Comparison of ENCODE assay signal across 17 cellular contexts in the genomic region with DNA sequence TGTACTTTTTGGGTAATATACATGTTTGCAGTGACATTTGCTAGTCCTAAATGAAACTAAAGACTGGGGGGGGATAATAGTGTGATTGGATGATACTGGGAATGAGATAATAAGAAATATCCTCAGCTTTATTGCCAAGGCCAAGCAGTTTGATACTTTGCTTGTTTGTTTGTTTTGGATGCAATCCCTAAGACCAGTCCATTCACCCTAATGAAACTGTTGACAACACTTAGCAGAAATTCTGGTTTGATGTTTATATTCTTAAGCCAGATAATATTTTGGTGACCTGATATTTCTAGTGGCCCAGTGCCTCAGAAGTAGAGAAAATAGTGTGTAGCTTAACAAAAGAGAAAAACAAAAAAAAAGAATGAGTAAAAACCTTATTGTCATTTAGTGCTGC. TPM values are rescaled to one million over a fixed set of nuclear protein-coding genes. Genes with fewer than 3 reads are reported as not detected.
A peak's percentile ranks its signal among the peaks of the same experiment; 100 is the strongest.
DNase-seq lines count a peak whose midpoint lies in the region; ATAC-seq, FAIRE-seq and TF ChIP-seq lines count a peak whose summit lies in the region.
"Had no signal": no experiment of that assay in that cellular context is flagged by ENCODE, and none has a peak within 500 bp of the region (broad histone marks: within the 10 kb centered on the region; RNA-seq: fewer than 3 reads in every experiment).

No MANE protein-coding gene starts in this region.

- no peak overlapping the region for H3K27ac ChIP-seq in DND-41 (ENCODE audit: low read length)
- peak overlapping the region; percentile 38 for H3K27ac ChIP-seq in HUES6 (ENCODE audit: low read depth, low read length)
- no peak overlapping the region for H3K27ac ChIP-seq in K562 (ENCODE audit: extremely low read depth, low read depth, low read length)
- peak overlapping the region; percentile 73 for H3K27ac ChIP-seq in iPS-20b (ENCODE audit: low read length)
- no peak overlapping the region for H3K27ac ChIP-seq in uterus

- no peak for FAIRE-seq in K562 (lab: Jason Lieb, UNC)

- DNase-seq in DND-41 (no peak), K562 (ENCODE audit: extremely low read depth in 1 of 4, low spot score in 3 of 4) (no peak), uterus (no peak), NCI-H1092 (lab: John Stamatoyannopoulos, UW) (no peak), COLO668 (lab: John Stamatoyannopoulos, UW; ENCODE audit: unreplicated experiment) (no peak)
- no peak for DNase-seq in activated CD8-positive, alpha-beta memory T cell treated with anti-CD3 and anti-CD28 coated beads, Interleukin-2, amount 50 U/mL, for 48 hours
- DNase-seq: activated effector memory CD4-positive, alpha-beta T cell treated with Interleukin-2 at 50 U/mL for 16 hours; caudate nucleus; hypothalamus; MV-4-11; NCI-H2029 treated with DMSO at 0.1 percent for 48 hours; NCI-H510A; stimulated activated CD4-positive, alpha-beta T cell treated with anti-CD3 and anti-CD28 coated beads, Interleukin-4, amount 100 ng/mL, for 1 hour had no signal

- H3K4me2 ChIP-seq in DND-41 (ENCODE audit: insufficient read depth, low read length) (peak overlapping the region; percentile 81), K562 (ENCODE audit: insufficient read depth, low read length) (no peak overlapping the region)

- peaks cover 21% of the 10 kb centered on the region for H3K79me2 ChIP-seq in DND-41 (ENCODE audit: insufficient read depth, low read length)
- H3K79me2 ChIP-seq in K562 (ENCODE audit: control insufficient read depth, insufficient read depth, low read length): peaks cover 7% of the 10 kb centered on the region; the same call in 2 of the 3 replicates

- TF ChIP-seq EP300 in K562 (IDR thresholded peaks at IDR 0.05; ENCODE audit: low read length): no peak

- H3K9me3 ChIP-seq in DND-41 (ENCODE audit: insufficient read depth, low read length, severe bottlenecking): no peaks in the 10 kb centered on the region
- no peaks in the 10 kb centered on the region for H3K9me3 ChIP-seq in HUES6 (ENCODE audit: control insufficient read depth, insufficient read depth, low read depth, low read length)
- H3K9me3 ChIP-seq in K562 (replicated peaks; ENCODE audit: control insufficient read depth, insufficient read depth, low read depth, low read length): no peaks in the 10 kb centered on the region
- H3K9me3 ChIP-seq in iPS-20b (ENCODE audit: insufficient read depth, low read depth, low read length): no peaks in the 10 kb centered on the region
- H3K9me3 ChIP-seq in uterus: no peaks in the 10 kb centered on the region

- no peaks in the 10 kb centered on the region for H3K27me3 ChIP-seq in DND-41 (ENCODE audit: insufficient read depth, low read length, poor library complexity)
- no peaks in the 10 kb centered on the region for H3K27me3 ChIP-seq in HUES6 (ENCODE audit: control insufficient read depth, insufficient read depth, low read length)
- no peaks in the 10 kb centered on the region for H3K27me3 ChIP-seq in K562 (ENCODE audit: control insufficient read depth in 2 of 2, insufficient read depth in 2 of 2, low read length in 2 of 2)
- no peaks in the 10 kb centered on the region for H3K27me3 ChIP-seq in iPS-20b (ENCODE audit: insufficient read depth, low read length)
- H3K27me3 ChIP-seq in uterus: no peaks in the 10 kb centered on the region

- TF ChIP-seq POLR2A in K562 (conservative IDR thresholded peaks at IDR 0.05): no peak
- TF ChIP-seq POLR2A in uterus (IDR thresholded peaks at IDR 0.05): no peak

- H4K20me1 ChIP-seq in DND-41 (ENCODE audit: insufficient read depth, low read length) (no peaks in the 10 kb centered on the region), K562 (replicated peaks; ENCODE audit: control insufficient read depth, insufficient read depth, low read length) (no peaks in the 10 kb centered on the region)

- H3K4me3 ChIP-seq in DND-41 (ENCODE audit: low read depth in 1 of 2, low read length in 2 of 2) (peak overlapping the region in 1 of 2 experiments; percentile 82; a peak in 2 of 4 replicates), HUES6 (ENCODE audit: low read depth, low read length) (peak overlapping the region; percentile 98), K562 (no peak overlapping the region), iPS-20b (ENCODE audit: low read length) (peak overlapping the region; percentile 96), uterus (no peak overlapping the region)

- TF ChIP-seq CTCF in DND-41 (IDR thresholded peaks at IDR 0.05; ENCODE audit: borderline replicate concordance, extremely low read depth, low read length, poor library complexity, severe bottlenecking): no peak
- TF ChIP-seq CTCF in K562 (IDR thresholded peaks at IDR 0.05 in 2 of 3, conservative IDR thresholded peaks at IDR 0.05 in 1 of 3; ENCODE audit: insufficient read depth in 2 of 3, low read depth in 1 of 3, low read length in 3 of 3): no peak
- TF ChIP-seq CTCF in uterus (IDR thresholded peaks at IDR 0.05): no peak

- H3K4me1 ChIP-seq in DND-41 (ENCODE audit: insufficient read depth, low read length): peaks cover 34% of the 10 kb centered on the region
- peaks cover 29% of the 10 kb centered on the region for H3K4me1 ChIP-seq in HUES6 (ENCODE audit: control insufficient read depth, insufficient read depth, low read length)
- peaks cover 6 to 23% of the 10 kb centered on the region in 2 experiments; a peak in 4 of 5 replicates for H3K4me1 ChIP-seq in K562 (replicated peaks in 1 of 2; ENCODE audit: control insufficient read depth in 2 of 2, insufficient read depth in 2 of 2, low read length in 2 of 2)
- H3K4me1 ChIP-seq in iPS-20b (ENCODE audit: insufficient read depth, low read length): peaks cover 21% of the 10 kb centered on the region
- H3K4me1 ChIP-seq in uterus: peaks cover 0 to 7% of the 10 kb centered on the region in 2 donors

- CTCF ChIA-PET in K562 (lab: Yijun Ruan, JAX; ENCODE audit: low intra/inter-chr PET ratio): no interaction called here

- H2AFZ ChIP-seq in DND-41 (ENCODE audit: low read depth, low read length): no peak overlapping the region
- H2AFZ ChIP-seq in K562 (ENCODE audit: low read depth, low read length): no peak overlapping the region

- BruUV-seq in K562 (replicated peaks; lab: Mats Ljungman, UMichigan): TSS peak; percentile 53

- ATAC-seq in DND-41 (ENCODE audit: insufficient read depth, low read depth): no peak
- no peak for ATAC-seq in K562
- ATAC-seq: activated CD4-positive, CD25-positive, alpha-beta regulatory T cell treated with anti-CD3 and anti-CD28 coated beads, Interleukin-2, amount 50 U/mL, for 24 hours; left lobe of liver had no signal

- H3K9me1 ChIP-seq in K562 (ENCODE audit: control insufficient read depth, insufficient read depth, low read length): no peaks in the 10 kb centered on the region

- TF ChIP-seq RAD21 in K562 (CRISPR knock-in tag; conservative IDR thresholded peaks at IDR 0.05 in 1 of 2, IDR thresholded peaks at IDR 0.05 in 1 of 2): no peak

- in situ Hi-C loops in K562 (cut with MboI): no loop called here

- POLR2A ChIA-PET in K562 (lab: Yijun Ruan, JAX): no interaction called here

- intact Hi-C loops in K562 (cut with micrococcal nuclease): no loop called here
- intact Hi-C loops in uterus (cut with DNase I; ENCODE audit: low total_unique reads): no loop called here

- H3K36me3 ChIP-seq in DND-41 (ENCODE audit: insufficient read depth, low read length): peaks cover 20% of the 10 kb centered on the region; the same call in 1 of the 2 replicates
- H3K36me3 ChIP-seq in HUES6 (ENCODE audit: control insufficient read depth, insufficient read depth, low read length): peaks cover 49% of the 10 kb centered on the region
- H3K36me3 ChIP-seq in K562 (ENCODE audit: control insufficient read depth, insufficient read depth, low read length): no peaks in the 10 kb centered on the region
- H3K36me3 ChIP-seq in iPS-20b (ENCODE audit: insufficient read depth, low read depth, low read length): peaks cover 58% of the 10 kb centered on the region
- H3K36me3 ChIP-seq in uterus: no peaks in the 10 kb centered on the region

- H3K9ac ChIP-seq in DND-41 (ENCODE audit: low read depth, low read length): peak overlapping the region; percentile 56; the same call in 1 of the 2 replicates
- H3K9ac ChIP-seq in HUES6 (ENCODE audit: low read length): peak overlapping the region; percentile 94
- H3K9ac ChIP-seq in K562 (ENCODE audit: insufficient read depth in 1 of 2, low read depth in 2 of 2, low read length in 2 of 2): no peak overlapping the region
- peak overlapping the region; percentile 95 for H3K9ac ChIP-seq in iPS-20b (ENCODE audit: low read depth, low read length)

RNA-seq across cellular contexts. Expression of gene PHC1, which starts 1.8 kb away (rescaled TPM):
- 40.7 and 46.4 TPM in 2 replicates for total RNA-seq in K562 (2011; cell fraction: chromatin; rRNA removed; ENCODE audit: low replicate concordance)
- total RNA-seq in K562 (2011; cell fraction: nucleolus; rRNA removed): 17.3 and 17.8 TPM in 2 replicates
- 23.5 and 24.1 TPM in 2 replicates for total RNA-seq in K562 (2011; cell fraction: nucleoplasm; rRNA removed)
- total RNA-seq in K562 (2014; rRNA removed) (6.9 and 8.3 TPM in 2 replicates), K562 (2014; rRNA removed; fragmentation: Illumina TruSeq; extraction: Trizol) (4.2 and 5.6 TPM in 2 replicates), K562 (2015; rRNA removed; fragmentation: Illumina TruSeq; extraction: Trizol) (4.7 and 6.2 TPM in 2 replicates), K562 (2021) (9.3 and 10.0 TPM in 2 replicates), uterus (10 to 100 TPM; 27.7 to 82.0 (median 53.7) TPM)
- polyA plus RNA-seq in K562 (2011; rRNA removed) (13.7 and 15.7 TPM in 2 replicates), K562 (2014; fragmentation: Illumina TruSeq; extraction: Trizol) (11.6 and 12.7 TPM in 2 replicates), K562 (2014; fragmentation: Nextera tagmentation; extraction: Ambion mirVana) (1 to 10 TPM; 1.9 to 2.5 TPM), K562 (2014; rRNA removed) (7.2 and 11.8 TPM in 2 replicates)
- 13.8 and 22.3 TPM in 2 replicates for polyA plus RNA-seq in K562 (2011; cell fraction: cytosol; rRNA removed)
- 74.7 and 89.9 TPM in 2 replicates for polyA plus RNA-seq in K562 (2011; cell fraction: nucleus; rRNA removed)
- polyA plus RNA-seq in K562 (2012): 10.5 and 21.6 TPM in 2 replicates
- polyA minus RNA-seq in K562 (2011; rRNA and poly(A)+ RNA removed): 5.6 and 6.9 TPM in 2 replicates
- polyA minus RNA-seq in K562 (2011; cell fraction: cytosol; rRNA and poly(A)+ RNA removed): 5.6 and 7.0 TPM in 2 replicates
- polyA minus RNA-seq in K562 (2011; cell fraction: nucleus; rRNA and poly(A)+ RNA removed): 6.8 and 7.1 TPM in 2 replicates

RNA-seq across cellular contexts. Expression of gene M6PR, which starts 33.3 kb away (rescaled TPM):
- 128 and 134 TPM in 2 replicates for total RNA-seq in K562 (2011; cell fraction: chromatin; rRNA removed; ENCODE audit: low replicate concordance)
- 168 and 169 TPM in 2 replicates for total RNA-seq in K562 (2011; cell fraction: nucleolus; rRNA removed)
- total RNA-seq in K562 (2011; cell fraction: nucleoplasm; rRNA removed): 191 and 215 TPM in 2 replicates
- total RNA-seq in K562 (2014; rRNA removed) (134 and 163 TPM in 2 replicates), K562 (2014; rRNA removed; fragmentation: Illumina TruSeq; extraction: Trizol) (109 and 112 TPM in 2 replicates), K562 (2015; rRNA removed; fragmentation: Illumina TruSeq; extraction: Trizol) (150 and 159 TPM in 2 replicates), K562 (2021) (106 and 107 TPM in 2 replicates), uterus (100 to 1,000 TPM in 1 of 4 donors, 10 to 100 TPM in 3; 45.9 to 128 (median 75.4) TPM)
- polyA plus RNA-seq in K562 (2011; rRNA removed) (109 and 117 TPM in 2 replicates), K562 (2014; fragmentation: Illumina TruSeq; extraction: Trizol) (119 and 129 TPM in 2 replicates), K562 (2014; fragmentation: Nextera tagmentation; extraction: Ambion mirVana) (100 to 1,000 TPM in 1 of 2 experiments, 10 to 100 TPM in 1; 86.8 to 133 TPM), K562 (2014; rRNA removed) (78.6 and 93.3 TPM in 2 replicates)
- 79.5 and 97.0 TPM in 2 replicates for polyA plus RNA-seq in K562 (2011; cell fraction: cytosol; rRNA removed)
- 168 and 179 TPM in 2 replicates for polyA plus RNA-seq in K562 (2011; cell fraction: nucleus; rRNA removed)
- polyA plus RNA-seq in K562 (2012): 128 and 148 TPM in 2 replicates
- polyA minus RNA-seq in K562 (2011; rRNA and poly(A)+ RNA removed): 123 and 174 TPM in 2 replicates
- 25.2 and 75.9 TPM in 2 replicates for polyA minus RNA-seq in K562 (2011; cell fraction: cytosol; rRNA and poly(A)+ RNA removed)
- polyA minus RNA-seq in K562 (2011; cell fraction: nucleus; rRNA and poly(A)+ RNA removed): 38.6 and 68.9 TPM in 2 replicates

Comparison
In these comparisons a context has a peak if more than half of its experiments do, and no peak if none do; other contexts are left out.
1. H3K27ac ChIP-seq: peak in HUES6 (single experiment) and iPS-20b (single experiment); none in DND-41 (single experiment), K562 (single experiment) and uterus (0 of 2).
2. H3K4me3 ChIP-seq: peak in HUES6 (single experiment) and iPS-20b (single experiment); none in K562 (single experiment) and uterus (0 of 2).
3. H3K9ac ChIP-seq: peak in DND-41 (single experiment), HUES6 (single experiment) and iPS-20b (single experiment); none in K562 (0 of 2).